In genomic region chr2:10765914-10766313, GRCh38 we compare ENCODE assay signal across 16 cellular contexts. TPM values are rescaled to one million over a fixed set of nuclear protein-coding genes. Genes with fewer than 3 reads are reported as not detected.
DNase-seq lines count a peak whose midpoint lies in the region; ATAC-seq and TF ChIP-seq lines count a peak whose summit lies in the region.
"Had no signal": no experiment of that assay in that cellular context is flagged by ENCODE, and none has a peak within 500 bp of the region (broad histone marks: within the 10 kb centered on the region; RNA-seq: fewer than 3 reads in every experiment).

No MANE protein-coding gene starts in this region.

- BruUV-seq in Caco-2 (replicated peaks; lab: Mats Ljungman, UMichigan) (TSS peak; percentile 68), PC-3 (replicated peaks; lab: Mats Ljungman, UMichigan) (no TSS peak)

- H3K27me3 Mint-ChIP-seq in Caco-2 (ENCODE audit: insufficient read depth, unreplicated experiment): no peaks in the 10 kb centered on the region
- H3K27me3 Mint-ChIP-seq in activated CD4-positive, alpha-beta T cell treated with anti-CD3 and anti-CD28 coated beads, Interleukin-2, amount 10 ng/mL, durations not matched to agents 24 days and 14 days: peaks cover 4% of the 10 kb centered on the region
- H3K27me3 Mint-ChIP-seq in activated naive CD4-positive, alpha-beta T cell treated with anti-CD3 and anti-CD28 coated beads for 36 hours (ENCODE audit: low read depth): no peaks in the 10 kb centered on the region

- H3K9ac ChIP-seq in PC-3 (ENCODE audit: low read length): no peak overlapping the region
- H3K9ac ChIP-seq: BLaER1, GM23248 had no signal

- H3K79me2 ChIP-seq in PC-3 (ENCODE audit: low read length): no peaks in the 10 kb centered on the region

- no peak overlapping the region for H3K4me3 Mint-ChIP-seq in Caco-2 (ENCODE audit: unreplicated experiment)
- no peak overlapping the region for H3K4me3 Mint-ChIP-seq in activated CD4-positive, alpha-beta T cell treated with anti-CD3 and anti-CD28 coated beads, Interleukin-2, amount 10 ng/mL, durations not matched to agents 24 days and 14 days
- H3K4me3 Mint-ChIP-seq in activated naive CD4-positive, alpha-beta T cell treated with anti-CD3 and anti-CD28 coated beads for 36 hours: no peak overlapping the region
- H3K4me3 Mint-ChIP-seq: CD14-positive monocyte; CD4-positive, alpha-beta memory T cell had no signal

- peaks cover 22% of the 10 kb centered on the region for H3K4me1 ChIP-seq in Caco-2
- H3K4me1 ChIP-seq in PC-3 (ENCODE audit: insufficient read depth, low read length): peaks cover 8% of the 10 kb centered on the region
- H3K4me1 ChIP-seq in esophagus muscularis mucosa: no peaks in the 10 kb centered on the region
- H3K4me1 ChIP-seq: HAP-1 had no signal

- H3K9me3 Mint-ChIP-seq in Caco-2 (ENCODE audit: unreplicated experiment): no peaks in the 10 kb centered on the region
- H3K9me3 Mint-ChIP-seq in activated CD4-positive, alpha-beta T cell treated with anti-CD3 and anti-CD28 coated beads, Interleukin-2, amount 10 ng/mL, durations not matched to agents 24 days and 14 days: no peaks in the 10 kb centered on the region
- H3K9me3 Mint-ChIP-seq in activated naive CD4-positive, alpha-beta T cell treated with anti-CD3 and anti-CD28 coated beads for 36 hours: no peaks in the 10 kb centered on the region
- H3K9me3 Mint-ChIP-seq: CD4-positive, alpha-beta memory T cell had no signal

- H3K9me3 ChIP-seq in Caco-2: no peaks in the 10 kb centered on the region
- H3K9me3 ChIP-seq in PC-3 (ENCODE audit: low read length): no peaks in the 10 kb centered on the region
- no peaks in the 10 kb centered on the region for H3K9me3 ChIP-seq in esophagus muscularis mucosa
- H3K9me3 ChIP-seq: BLaER1, HAP-1 had no signal

- ATAC-seq in PC-3: no peak
- ATAC-seq in HG03442 (IDR thresholded peaks at IDR 0.05; ENCODE audit: unreplicated experiment): no peak

- CTCF ChIA-PET in Caco-2 (lab: Charles Lee) (interaction anchor here (0.9 kb wide), 1 partner anchor 70 kb away, joined by 3 read pairs; no protein-coding TSS in a partner anchor), PC-3 (lab: Charles Lee) (no interaction called here)
- CTCF ChIA-PET in activated naive CD4-positive, alpha-beta T cell treated with anti-CD3 and anti-CD28 coated beads for 36 hours (lab: Charles Lee): no interaction called here

- H3K36me3 ChIP-seq in Caco-2 (ENCODE audit: control insufficient read depth, insufficient read depth, low read length) (no peaks in the 10 kb centered on the region), PC-3 (ENCODE audit: low read depth, low read length) (no peaks in the 10 kb centered on the region), esophagus muscularis mucosa (no peaks in the 10 kb centered on the region)
- H3K36me3 ChIP-seq: BLaER1, HAP-1 had no signal

- 91% methylated on average over 11 of the region's 12 CpGs for WGBS in esophagus muscularis mucosa

- H3K4me1 Mint-ChIP-seq in Caco-2 (ENCODE audit: low read depth, unreplicated experiment): peaks cover 15% of the 10 kb centered on the region
- H3K4me1 Mint-ChIP-seq in activated CD4-positive, alpha-beta T cell treated with anti-CD3 and anti-CD28 coated beads, Interleukin-2, amount 10 ng/mL, durations not matched to agents 24 days and 14 days: no peaks in the 10 kb centered on the region
- H3K4me1 Mint-ChIP-seq in activated naive CD4-positive, alpha-beta T cell treated with anti-CD3 and anti-CD28 coated beads for 36 hours (ENCODE audit: low read depth): no peaks in the 10 kb centered on the region
- H3K4me1 Mint-ChIP-seq: CD14-positive monocyte; CD4-positive, alpha-beta memory T cell had no signal

- no peak for TF ChIP-seq CTCF in Caco-2 (IDR thresholded peaks at IDR 0.05; ENCODE audit: insufficient read depth in 1 of 2, low read depth in 1 of 2, low read length in 1 of 2, severe bottlenecking in 1 of 2, unreplicated experiment in 1 of 2)
- TF ChIP-seq CTCF in PC-3 (conservative IDR thresholded peaks at IDR 0.05; ENCODE audit: low read depth, low read length): no peak
- TF ChIP-seq CTCF in esophagus muscularis mucosa (IDR thresholded peaks at IDR 0.05): no peak

- no peak overlapping the region for H3K4me2 ChIP-seq in PC-3 (ENCODE audit: low read length)

- H3K27ac ChIP-seq in PC-3 (ENCODE audit: low read length): no peak overlapping the region
- H3K27ac ChIP-seq in esophagus muscularis mucosa (replicated peaks in 1 of 4): no peak overlapping the region
- H3K27ac ChIP-seq: BLaER1, GM23248 had no signal

- DNase-seq in Caco-2 (no peak), PC-3 (no peak), esophagus muscularis mucosa (ENCODE audit: extremely low spot score) (peak; percentile 87), posterior vena cava (ENCODE audit: low spot score) (peak; percentile 78), pons (ENCODE audit: low spot score) (no peak)
- DNase-seq in activated CD4-positive, alpha-beta T cell treated with anti-CD3 and anti-CD28 coated beads, Interleukin-2, amount 10 ng/mL, durations not matched to agents 24 days and 14 days: no peak
- DNase-seq in activated naive CD4-positive, alpha-beta T cell treated with anti-CD3 and anti-CD28 coated beads for 36 hours: no peak
- DNase-seq: 8988T; CD4-positive, alpha-beta memory T cell; GM23248; IMR-90 had no signal

- TF ChIP-seq EP300 in esophagus muscularis mucosa (IDR thresholded peaks at IDR 0.05): no peak

- no peaks in the 10 kb centered on the region for H3F3A ChIP-seq in PC-3 (ENCODE audit: low read length, unreplicated experiment)

- H3K36me3 Mint-ChIP-seq in Caco-2 (ENCODE audit: insufficient read depth, unreplicated experiment): no peaks in the 10 kb centered on the region
- no peaks in the 10 kb centered on the region for H3K36me3 Mint-ChIP-seq in activated CD4-positive, alpha-beta T cell treated with anti-CD3 and anti-CD28 coated beads, Interleukin-2, amount 10 ng/mL, durations not matched to agents 24 days and 14 days (ENCODE audit: low read depth)
- no peaks in the 10 kb centered on the region for H3K36me3 Mint-ChIP-seq in activated naive CD4-positive, alpha-beta T cell treated with anti-CD3 and anti-CD28 coated beads for 36 hours (ENCODE audit: low read depth)
- H3K36me3 Mint-ChIP-seq: CD14-positive monocyte; CD4-positive, alpha-beta memory T cell had no signal

- H3K27ac Mint-ChIP-seq in Caco-2 (ENCODE audit: unreplicated experiment): peak overlapping the region; percentile 99
- no peak overlapping the region for H3K27ac Mint-ChIP-seq in activated CD4-positive, alpha-beta T cell treated with anti-CD3 and anti-CD28 coated beads, Interleukin-2, amount 10 ng/mL, durations not matched to agents 24 days and 14 days
- no peak overlapping the region for H3K27ac Mint-ChIP-seq in activated naive CD4-positive, alpha-beta T cell treated with anti-CD3 and anti-CD28 coated beads for 36 hours
- H3K27ac Mint-ChIP-seq: CD14-positive monocyte had no signal

- H2AFZ ChIP-seq in PC-3 (ENCODE audit: low read length): 0 out of 2 replicates have a peak overlapping the region, but pooled peaks have one; percentile 50
- H2AFZ ChIP-seq: GM23248 had no signal

- intact Hi-C loops in Caco-2 (cut with micrococcal nuclease; ENCODE audit: unreplicated experiment): loop anchor here (1.0 kb wide), 2 partner anchors 14 to 57 kb away; no protein-coding TSS in a partner anchor
- intact Hi-C loops in PC-3 (cut with micrococcal nuclease): no loop called here
- intact Hi-C loops in esophagus muscularis mucosa (cut with DNase I): no loop called here
- intact Hi-C loops in posterior vena cava (cut with DNase I): no loop called here
- intact Hi-C loops in activated CD4-positive, alpha-beta T cell treated with anti-CD3 and anti-CD28 coated beads, Interleukin-2, amount 10 ng/mL, durations not matched to agents 24 days and 14 days (cut with micrococcal nuclease): no loop called here
- intact Hi-C loops in activated naive CD4-positive, alpha-beta T cell treated with anti-CD3 and anti-CD28 coated beads for 36 hours (cut with micrococcal nuclease): no loop called here

- H3K27me3 ChIP-seq in Caco-2 (replicated peaks; ENCODE audit: control insufficient read depth, insufficient read depth, low read length) (no peaks in the 10 kb centered on the region), PC-3 (ENCODE audit: low read length) (no peaks in the 10 kb centered on the region), esophagus muscularis mucosa (peaks cover 0 to 17% (median 0%) of the 10 kb centered on the region in 4 donors)
- H3K27me3 ChIP-seq: BLaER1 had no signal

- H4K20me1 ChIP-seq in PC-3 (ENCODE audit: low read length): no peaks in the 10 kb centered on the region
- H4K20me1 ChIP-seq: BLaER1 had no signal

- POLR2A ChIA-PET in Caco-2 (lab: Charles Lee): no interaction called here
- POLR2A ChIA-PET in PC-3 (lab: Charles Lee; ENCODE audit: unreplicated experiment): no interaction called here

- no peak for TF ChIP-seq POLR2A in esophagus muscularis mucosa (IDR thresholded peaks at IDR 0.05; ENCODE audit: low read depth)

- no peak overlapping the region for H3K4me3 ChIP-seq in Caco-2 (ENCODE audit: low read depth, low read length)
- H3K4me3 ChIP-seq in PC-3 (ENCODE audit: low read length): no peak overlapping the region
- H3K4me3 ChIP-seq in esophagus muscularis mucosa: no peak overlapping the region
- H3K4me3 ChIP-seq: BLaER1, GM23248, HAP-1 had no signal

- H3K9me2 ChIP-seq in PC-3 (replicated peaks; ENCODE audit: low read length): no peaks in the 10 kb centered on the region

RNA-seq across cellular contexts. Expression of gene ATP6V1C2, which starts 44.5 kb away (rescaled TPM):
- total RNA-seq in Caco-2 (2022) (4.2 and 4.8 TPM in 2 replicates), PC-3 (2014; rRNA removed) (0.40 TPM in 1 of 2 replicates, not detected in the other), esophagus muscularis mucosa (under 1 TPM in 1 of 4 donors, not detected in 3; 0.17 TPM), posterior vena cava (under 1 TPM; 0.33 to 0.42 TPM)
- total RNA-seq in activated CD4-positive, alpha-beta T cell treated with anti-CD3 and anti-CD28 coated beads, Interleukin-2, amount 10 ng/mL, durations not matched to agents 24 days and 14 days: not detected in 2 replicates
- total RNA-seq in activated naive CD4-positive, alpha-beta T cell treated with anti-CD3 and anti-CD28 coated beads for 36 hours: not detected
- total RNA-seq: A673; CD4-positive, alpha-beta memory T cell; GM23248; IMR-90 had no signal

RNA-seq across cellular contexts. Expression of gene PDIA6, which starts 46.7 kb away (rescaled TPM):
- total RNA-seq in Caco-2 (2022) (379 and 384 TPM in 2 replicates), PC-3 (2014; rRNA removed) (350 and 351 TPM in 2 replicates), esophagus muscularis mucosa (10 to 100 TPM; 64.8 to 99.7 (median 85.3) TPM), posterior vena cava (100 to 1,000 TPM; 111 to 144 TPM)
- total RNA-seq in activated CD4-positive, alpha-beta T cell treated with anti-CD3 and anti-CD28 coated beads, Interleukin-2, amount 10 ng/mL, durations not matched to agents 24 days and 14 days: 183 and 187 TPM in 2 replicates
- total RNA-seq in activated naive CD4-positive, alpha-beta T cell treated with anti-CD3 and anti-CD28 coated beads for 36 hours: 100 to 1,000 TPM; 103 to 106 TPM

Comparison
In these comparisons a context has a peak if more than half of its experiments do, and no peak if none do; other contexts are left out.
1. DNase-seq: peak in esophagus muscularis mucosa (single experiment) and posterior vena cava (single experiment); none in Caco-2 (0 of 2), PC-3 (single experiment), activated CD4-positive, alpha-beta T cell treated with anti-CD3 and anti-CD28 coated beads, Interleukin-2, amount 10 ng/mL, durations not matched to agents 24 days and 14 days (single experiment), activated naive CD4-positive, alpha-beta T cell treated with anti-CD3 and anti-CD28 coated beads for 36 hours (single experiment) and pons (single experiment).